Comparison of ENCODE assay signal across 10 cellular contexts in genomic region chr22:49969751-49970527, GRCh38. TPM values are rescaled to one million over a fixed set of nuclear protein-coding genes. Genes with fewer than 3 reads are reported as not detected.
DNase-seq lines count a peak whose midpoint lies in the region; ATAC-seq, FAIRE-seq and TF ChIP-seq lines count a peak whose summit lies in the region.
"Had no signal": no experiment of that assay in that cellular context is flagged by ENCODE, and none has a peak within 500 bp of the region (broad histone marks: within the 10 kb centered on the region; RNA-seq: fewer than 3 reads in every experiment).

No MANE protein-coding gene starts in this region.

- FAIRE-seq in frontal cortex (lab: Jason Lieb, UNC) = no peak

- H3K4me3 ChIP-seq in esophagus (ENCODE audit: low read depth in 1 of 2, low read length in 2 of 2) = no peak overlapping the region
- no peak overlapping the region for H3K4me3 ChIP-seq in skeletal muscle satellite cell (ENCODE audit: low read length)
- H3K4me3 ChIP-seq in GM23248 = no peak overlapping the region

- H3K4me1 ChIP-seq in esophagus (ENCODE audit: control insufficient read depth in 2 of 2, insufficient read depth in 2 of 2, low read length in 1 of 2) (peaks cover 0 to 31% of the 10 kb centered on the region in 2 donors), skeletal muscle satellite cell (ENCODE audit: control insufficient read depth, insufficient read depth, low read length) (peaks cover 39% of the 10 kb centered on the region), GM23248 (ENCODE audit: insufficient read depth) (0 out of 2 replicates have a peak, but pooled peaks cover 3% of the 10 kb centered on the region)

- peak overlapping the region; percentile 86 for H3K4me2 ChIP-seq in skeletal muscle satellite cell (ENCODE audit: low read length)
- no peak overlapping the region for H3K4me2 ChIP-seq in GM23248 (ENCODE audit: unreplicated experiment)

- ATAC-seq in GM18508 (IDR thresholded peaks at IDR 0.05; ENCODE audit: insufficient read depth, unreplicated experiment) = peak; percentile 2
- peak; percentile 5; the same call in 2 of the 3 replicates for ATAC-seq in SK-N-SH treated with all-trans-retinoic acid at 6 μM for 48 hours

- H3K27me3 ChIP-seq in esophagus (ENCODE audit: control insufficient read depth in 1 of 2, insufficient read depth in 2 of 2, low read length in 2 of 2) (no peaks in the 10 kb centered on the region), skeletal muscle satellite cell (ENCODE audit: control insufficient read depth, insufficient read depth, low read length) (no peaks in the 10 kb centered on the region), GM23248 (replicated peaks; ENCODE audit: insufficient read depth) (no peaks in the 10 kb centered on the region)

- peaks cover 0 to 5% of the 10 kb centered on the region in 2 donors for H3K36me3 ChIP-seq in esophagus (ENCODE audit: control insufficient read depth in 2 of 2, insufficient read depth in 2 of 2, low read length in 1 of 2)
- H3K36me3 ChIP-seq in skeletal muscle satellite cell (ENCODE audit: insufficient read depth, low read length) = no peaks in the 10 kb centered on the region
- no peaks in the 10 kb centered on the region for H3K36me3 ChIP-seq in GM23248 (ENCODE audit: low read depth)

- no peaks in the 10 kb centered on the region for H4K20me1 ChIP-seq in GM23248 (ENCODE audit: insufficient read depth)

- no peaks in the 10 kb centered on the region for H3K9me3 ChIP-seq in esophagus (ENCODE audit: control insufficient read depth in 2 of 2, insufficient read depth in 1 of 2, low read depth in 1 of 2, low read length in 1 of 2)
- no peaks in the 10 kb centered on the region for H3K9me3 ChIP-seq in skeletal muscle satellite cell (replicated peaks; ENCODE audit: low read length)
- H3K9me3 ChIP-seq in GM23248 (ENCODE audit: low read depth) = no peaks in the 10 kb centered on the region
- H3K9me3 ChIP-seq: neutrophil had no signal

- H3K9ac ChIP-seq in skeletal muscle satellite cell (ENCODE audit: low read depth, low read length) (no peak overlapping the region), GM23248 (no peak overlapping the region)

- no peak for DNase-seq in GM23248
- DNase-seq in frontal cortex (ENCODE audit: low spot score in 2 of 2) = no peak
- no peak for DNase-seq in NCI-H748 treated with DMSO at 0.1 percent for 48 hours (lab: John Stamatoyannopoulos, UW)
- no peak for DNase-seq in NCI-H1436 treated with DMSO at 0.1 percent for 48 hours (lab: John Stamatoyannopoulos, UW)

- H3K9me2 ChIP-seq in GM23248 (ENCODE audit: insufficient read depth) = no peaks in the 10 kb centered on the region

- H3K27ac ChIP-seq in esophagus (ENCODE audit: low read depth in 2 of 2, low read length in 1 of 2) = peak overlapping the region; percentile 36 to 65
- H3K27ac ChIP-seq in GM23248 = no peak overlapping the region
- H3K27ac ChIP-seq: neutrophil had no signal

- in situ Hi-C loops in GM23248 (cut with MboI) = no loop called here

- WGBS in esophagus, 2 donors = 79 to 81% methylated on average over 8 of the region's 8 CpGs
- 79 to 80% methylated on average over 8 of the region's 8 CpGs for WGBS in GM23248 (ENCODE audit: low coverage in 1 of 2, low lambda C conversion rate in 2 of 2, missing lambda C conversion rate in 2 of 2), 2 experiments

- no peak overlapping the region for H2AFZ ChIP-seq in GM23248

- no peaks in the 10 kb centered on the region for H3K79me2 ChIP-seq in GM23248 (ENCODE audit: insufficient read depth)

- H3F3A ChIP-seq in GM23248 (ENCODE audit: insufficient read depth) = peaks cover 11% of the 10 kb centered on the region; the same call in 1 of the 2 replicates

TF ChIP-seq in SK-N-SH treated with all-trans-retinoic acid at 6 μM for 48 hours, 23 proteins besides CTCF, POLR2A, EP300 and RAD21 (continues in another document):
- TF ChIP-seq CSDC2 (CRISPR knock-in tag; IDR thresholded peaks at IDR 0.05) (no peak), TOX (CRISPR knock-in tag; IDR thresholded peaks at IDR 0.05; ENCODE audit: borderline replicate concordance) (no peak), OSR1 (CRISPR knock-in tag; IDR thresholded peaks at IDR 0.05) (no peak), ZNF565 (CRISPR knock-in tag; conservative IDR thresholded peaks at IDR 0.05; ENCODE audit: low read depth) (no peak), TCF4 (CRISPR knock-in tag; IDR thresholded peaks at IDR 0.05; ENCODE audit: borderline replicate concordance) (no peak), CREB5 (CRISPR knock-in tag; IDR thresholded peaks at IDR 0.05; ENCODE audit: low read depth) (no peak), BACH2 (CRISPR knock-in tag; IDR thresholded peaks at IDR 0.05; ENCODE audit: borderline replicate concordance) (no peak), ISL1 (CRISPR knock-in tag; IDR thresholded peaks at IDR 0.05) (no peak), ZFP30 (CRISPR knock-in tag; IDR thresholded peaks at IDR 0.05) (no peak), RARB (CRISPR knock-in tag; IDR thresholded peaks at IDR 0.05) (no peak), ESRRG (CRISPR knock-in tag; IDR thresholded peaks at IDR 0.05) (no peak), TSHZ2 (CRISPR knock-in tag; IDR thresholded peaks at IDR 0.05) (no peak), PPARA (CRISPR knock-in tag; IDR thresholded peaks at IDR 0.05; ENCODE audit: borderline replicate concordance) (no peak), SNAI2 (CRISPR knock-in tag; IDR thresholded peaks at IDR 0.05) (no peak), ARNTL (CRISPR knock-in tag; IDR thresholded peaks at IDR 0.05; ENCODE audit: borderline replicate concordance, low read depth) (no peak)
- TF ChIP-seq, protein P1, sequence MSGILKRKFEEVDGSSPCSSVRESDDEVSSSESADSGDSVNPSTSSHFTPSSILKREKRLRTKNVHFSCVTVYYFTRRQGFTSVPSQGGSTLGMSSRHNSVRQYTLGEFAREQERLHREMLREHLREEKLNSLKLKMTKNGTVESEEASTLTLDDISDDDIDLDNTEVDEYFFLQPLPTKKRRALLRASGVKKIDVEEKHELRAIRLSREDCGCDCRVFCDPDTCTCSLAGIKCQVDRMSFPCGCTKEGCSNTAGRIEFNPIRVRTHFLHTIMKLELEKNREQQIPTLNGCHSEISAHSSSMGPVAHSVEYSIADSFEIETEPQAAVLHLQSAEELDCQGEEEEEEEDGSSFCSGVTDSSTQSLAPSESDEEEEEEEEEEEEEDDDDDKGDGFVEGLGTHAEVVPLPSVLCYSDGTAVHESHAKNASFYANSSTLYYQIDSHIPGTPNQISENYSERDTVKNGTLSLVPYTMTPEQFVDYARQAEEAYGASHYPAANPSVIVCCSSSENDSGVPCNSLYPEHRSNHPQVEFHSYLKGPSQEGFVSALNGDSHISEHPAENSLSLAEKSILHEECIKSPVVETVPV (CRISPR knock-in tag; IDR thresholded peaks at IDR 0.05) = no peak

RNA-seq across cellular contexts. Expression of gene PIM3, which starts 9.4 kb away (rescaled TPM):
- 10 to 100 TPM; 33.8 to 43.4 TPM for polyA plus RNA-seq in esophagus
- total RNA-seq in skeletal muscle satellite cell (2012; rRNA removed) = 18.3 and 25.6 TPM in 2 replicates
- 16.2 and 17.3 TPM in 2 replicates for total RNA-seq in GM23248 (2014; rRNA removed; shearing (Covaris generic))
- 10.8 TPM in 2 replicates for polyA plus RNA-seq in GM23248 (2016; fragmentation: Nextera tagmentation; extraction: Ambion mirVana)
- 16.3 TPM for total RNA-seq in frontal cortex

RNA-seq across cellular contexts. Expression of gene IL17REL, which starts 42.6 kb away (rescaled TPM):
- polyA plus RNA-seq in esophagus (not detected), GM23248 (2016; fragmentation: Nextera tagmentation; extraction: Ambion mirVana) (not detected in 2 replicates)
- total RNA-seq in skeletal muscle satellite cell (2012; rRNA removed) = not detected in 2 replicates
- not detected in 2 replicates for total RNA-seq in GM23248 (2014; rRNA removed; shearing (Covaris generic))
- total RNA-seq in frontal cortex = under 0.01 TPM
- total RNA-seq: bronchial epithelial cell had no signal

RNA-seq across cellular contexts. Expression of gene CRELD2, which starts 51.5 kb away (rescaled TPM):
- 10 to 100 TPM; 16.1 to 31.2 TPM for polyA plus RNA-seq in esophagus
- total RNA-seq in skeletal muscle satellite cell (2012; rRNA removed) = 72.2 and 86.1 TPM in 2 replicates
- 57.1 and 73.2 TPM in 2 replicates for total RNA-seq in GM23248 (2014; rRNA removed; shearing (Covaris generic))
- 78.4 and 80.0 TPM in 2 replicates for polyA plus RNA-seq in GM23248 (2016; fragmentation: Nextera tagmentation; extraction: Ambion mirVana)
- 17.5 TPM for total RNA-seq in frontal cortex

RNA-seq across cellular contexts. Expression of gene ALG12, which starts 51.7 kb away (rescaled TPM):
- polyA plus RNA-seq in esophagus (1 to 10 TPM; 8.6 TPM), GM23248 (2016; fragmentation: Nextera tagmentation; extraction: Ambion mirVana) (21.9 and 28.5 TPM in 2 replicates)
- 13.4 and 21.0 TPM in 2 replicates for total RNA-seq in skeletal muscle satellite cell (2012; rRNA removed)
- total RNA-seq in GM23248 (2014; rRNA removed; shearing (Covaris generic)) = 16.9 and 24.4 TPM in 2 replicates
- 8.6 TPM for total RNA-seq in frontal cortex
